ENCODE assay signal across 9 cellular contexts in genomic region chr13:97307882-97308624, GRCh38.
DNase-seq lines count a peak whose midpoint lies in the region; ATAC-seq and TF ChIP-seq lines count a peak whose summit lies in the region.
"Had no signal": no experiment of that assay in that cellular context is flagged by ENCODE, and none has a peak within 500 bp of the region (broad histone marks: within the 10 kb centered on the region; RNA-seq: fewer than 3 reads in every experiment).

No MANE protein-coding gene starts in this region.

- intact Hi-C loops in prostate gland (cut with DNase I), result no loop called here

- TF ChIP-seq POLR2A in prostate gland (IDR thresholded peaks at IDR 0.05), result no peak

- no peaks in the 10 kb centered on the region for H3K27me3 Mint-ChIP-seq in central memory CD8-positive, alpha-beta T cell

- no peaks in the 10 kb centered on the region for H3K9me3 Mint-ChIP-seq in central memory CD8-positive, alpha-beta T cell

- H3K4me3 Mint-ChIP-seq in central memory CD8-positive, alpha-beta T cell, result no peak overlapping the region

- no peaks in the 10 kb centered on the region for H3K4me1 ChIP-seq in prostate gland (replicated peaks)

- peak overlapping the region; percentile 27 for H3K27ac Mint-ChIP-seq in central memory CD8-positive, alpha-beta T cell (ENCODE audit: low read depth)

- no peak for ATAC-seq in central memory CD8-positive, alpha-beta T cell (replicated peaks; ENCODE audit: extremely low read depth, poor library complexity, severe bottlenecking)
- no peak for ATAC-seq in HG02623 (IDR thresholded peaks at IDR 0.05; ENCODE audit: unreplicated experiment)
- ATAC-seq in GM18861 (IDR thresholded peaks at IDR 0.05; ENCODE audit: unreplicated experiment), result no peak
- ATAC-seq: K562 had no signal

- H3K4me3 ChIP-seq in prostate gland, result no peak overlapping the region
- H3K4me3 ChIP-seq: K562 had no signal

- no peaks in the 10 kb centered on the region for H3K36me3 ChIP-seq in prostate gland

- peaks cover 39% of the 10 kb centered on the region for H3K4me1 Mint-ChIP-seq in central memory CD8-positive, alpha-beta T cell

- peaks cover 3% of the 10 kb centered on the region for H3K36me3 Mint-ChIP-seq in central memory CD8-positive, alpha-beta T cell (ENCODE audit: insufficient read depth)

- H3K27ac ChIP-seq in temporal lobe (ENCODE audit: low read depth, low read length) (peak overlapping the region; percentile 38), prostate gland (no peak overlapping the region)
- H3K27ac ChIP-seq: VCaP had no signal

- no peak for TF ChIP-seq CTCF in prostate gland (IDR thresholded peaks at IDR 0.05)

- no peaks in the 10 kb centered on the region for H3K27me3 ChIP-seq in prostate gland (replicated peaks; ENCODE audit: insufficient read depth)

- WGBS in prostate gland, result 22% methylated on average over 3 of the region's 3 CpGs

- H3K9me3 ChIP-seq in prostate gland, result no peaks in the 10 kb centered on the region

- peak; percentile 4 for DNase-seq in NCI-H1092 (lab: John Stamatoyannopoulos, UW)
- DNase-seq in central memory CD8-positive, alpha-beta T cell (ENCODE audit: low spot score in 2 of 2), result no peak
- DNase-seq in left kidney (ENCODE audit: low read depth, low spot score), result peak; percentile 53
- no peak for DNase-seq in prostate gland (ENCODE audit: low spot score)

Comparison
In these comparisons a context has a peak if more than half of its experiments do, and no peak if none do; other contexts are left out.
1. DNase-seq: peak in NCI-H1092 (single experiment) and left kidney (single experiment); none in central memory CD8-positive, alpha-beta T cell (0 of 2) and prostate gland (single experiment).